In the genomic region with DNA sequence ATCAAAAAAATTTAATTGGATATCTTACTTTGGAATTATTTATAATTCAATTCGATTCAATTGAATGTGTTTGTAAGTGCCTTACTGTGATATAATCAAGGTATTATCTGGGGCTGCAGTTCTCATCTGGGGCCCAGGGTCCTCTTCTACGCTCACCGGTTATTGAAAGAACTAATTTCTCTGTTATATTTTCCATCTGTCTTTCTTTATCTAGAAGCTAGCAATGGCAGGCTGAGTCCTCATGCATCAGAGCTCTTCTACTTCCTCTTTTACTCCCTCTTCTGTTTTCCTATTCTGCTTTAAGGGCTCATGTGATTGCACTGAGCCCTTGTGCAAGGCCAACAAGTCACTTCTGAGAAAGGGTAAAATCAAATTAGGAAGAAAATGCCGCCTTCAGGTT, we compare ENCODE assay signal across 8 cellular contexts.
DNase-seq lines count a peak whose midpoint lies in the region; ATAC-seq and TF ChIP-seq lines count a peak whose summit lies in the region.
"Not testable (repeated sequence)": the region's sequence is repeated elsewhere in the genome, so short reads cannot be mapped to it uniquely, and the experiment has no call there.

No MANE protein-coding gene starts in this region.

- H3K27me3 ChIP-seq in left lung = not testable (repeated sequence)

- H3K4me3 ChIP-seq in left lung = not testable (repeated sequence)

- DNase-seq in CD1c-positive myeloid dendritic cell (ENCODE audit: extremely low spot score) (peak; percentile 45), SK-N-DZ (ENCODE audit: low spot score) (peak; percentile 58)
- not testable (repeated sequence) for DNase-seq in left lung

- H3K27ac ChIP-seq in left lung = not testable (repeated sequence)

- H3K36me3 ChIP-seq in left lung = not testable (repeated sequence)

- not testable (repeated sequence) for H3K9me3 ChIP-seq in left lung

- ATAC-seq in GM18873 (IDR thresholded peaks at IDR 0.05; ENCODE audit: low FRiP score, unreplicated experiment) (peak; percentile 90), GM21390 (IDR thresholded peaks at IDR 0.05; ENCODE audit: unreplicated experiment) (peak; percentile 88), HG02678 (IDR thresholded peaks at IDR 0.05; ENCODE audit: unreplicated experiment) (peak; percentile 94), HG03103 (IDR thresholded peaks at IDR 0.05; ENCODE audit: low read depth, unreplicated experiment) (peak; percentile 97), HG03575 (IDR thresholded peaks at IDR 0.05; ENCODE audit: extremely low read depth, insufficient number of reproducible peaks, low FRiP score, unreplicated experiment) (peak; percentile 72), left lung (peak; percentile 46)

- not testable (repeated sequence) for TF ChIP-seq CTCF in left lung (IDR thresholded peaks at IDR 0.05)

- H3K4me1 ChIP-seq in left lung = not testable (repeated sequence)

- intact Hi-C loops in left lung (cut with DNase I) = not testable (repeated sequence)

Comparison
In these comparisons a context has a peak if more than half of its experiments do, and no peak if none do; other contexts are left out.
1. ATAC-seq: peak in every context shown above with its lines; median percentile 97 in HG03103; 94 in HG02678; 90 in GM18873; 88 in GM21390; 72 in HG03575; 46 in left lung.